13 cellular contexts compared by ENCODE assay signal in genomic region chr7:99563650-99564049, GRCh38. TPM values are rescaled to one million over a fixed set of nuclear protein-coding genes. Genes with fewer than 3 reads are reported as not detected.
DNase-seq lines count a peak whose midpoint lies in the region; FAIRE-seq and TF ChIP-seq lines count a peak whose summit lies in the region.
"Had no signal": no experiment of that assay in that cellular context is flagged by ENCODE, and none has a peak within 500 bp of the region (broad histone marks: within the 10 kb centered on the region; RNA-seq: fewer than 3 reads in every experiment).

No MANE protein-coding gene starts in this region.

- H3K9me3 ChIP-seq in breast epithelium: no peaks in the 10 kb centered on the region
- no peaks in the 10 kb centered on the region for H3K9me3 ChIP-seq in adipocyte (ENCODE audit: control insufficient read depth, low read length)
- no peaks in the 10 kb centered on the region for H3K9me3 ChIP-seq in keratinocyte (ENCODE audit: control insufficient read depth, low read depth, low read length)
- H3K9me3 ChIP-seq: BLaER1 had no signal

- peak; percentile 42 for DNase-seq in MCF 10A (ENCODE audit: unreplicated experiment)
- no peak for DNase-seq in breast epithelium (ENCODE audit: low spot score in 2 of 2)
- peak; percentile 81 for DNase-seq in adipocyte (ENCODE audit: low read depth)
- DNase-seq in keratinocyte (ENCODE audit: low read depth, low spot score): no peak
- DNase-seq in NCI-H1092 treated with DMSO at 0.1 percent for 48 hours (lab: John Stamatoyannopoulos, UW): no peak
- no peak for DNase-seq in NCI-H2107 (lab: John Stamatoyannopoulos, UW)
- no peak for DNase-seq in DMS53 (lab: John Stamatoyannopoulos, UW)
- DNase-seq in retina: no peak
- DNase-seq: NCI-H345 had no signal

- CTCF ChIA-PET in MCF 10A (lab: Yijun Ruan, JAX): no interaction called here

- TF ChIP-seq CTCF in MCF 10A (IDR thresholded peaks at IDR 0.05; ENCODE audit: unreplicated experiment) (no peak), breast epithelium (IDR thresholded peaks at IDR 0.05) (no peak), keratinocyte (optimal IDR thresholded peaks at IDR 0.05 in 1 of 3, IDR thresholded peaks at IDR 0.05 in 1 of 3, conservative IDR thresholded peaks at IDR 0.05 in 1 of 3; ENCODE audit: extremely low read depth in 1 of 3, insufficient read depth in 2 of 3, low read length in 3 of 3) (no peak)

- peaks cover 78% of the 10 kb centered on the region for H3K36me3 Mint-ChIP-seq in MCF 10A (ENCODE audit: insufficient read depth, unreplicated experiment)

- H3K4me1 Mint-ChIP-seq in MCF 10A (ENCODE audit: insufficient read depth, unreplicated experiment): peaks cover 39% of the 10 kb centered on the region

- H3K27me3 Mint-ChIP-seq in MCF 10A (ENCODE audit: insufficient read depth, unreplicated experiment): no peaks in the 10 kb centered on the region

- FAIRE-seq in keratinocyte (lab: Jason Lieb, UNC): no peak
- FAIRE-seq: HTR-8/SVneo had no signal

- TF ChIP-seq POLR2A in breast epithelium (IDR thresholded peaks at IDR 0.05): no peak

- H3K36me3 ChIP-seq in breast epithelium (peaks cover 7% of the 10 kb centered on the region), adipocyte (ENCODE audit: control insufficient read depth, insufficient read depth, low read length, severe bottlenecking) (peaks cover 67% of the 10 kb centered on the region), keratinocyte (ENCODE audit: control insufficient read depth in 2 of 2, extremely low read depth in 1 of 2, insufficient read depth in 2 of 2, low read length in 2 of 2) (peaks cover 12 to 38% of the 10 kb centered on the region in 2 experiments)

- dilution Hi-C loops in keratinocyte (cut with MboI; ENCODE audit: extremely low pct_ligation_motif_present, low sequenced_read_pairs): no loop called here

- H3K9me3 Mint-ChIP-seq in MCF 10A (ENCODE audit: unreplicated experiment): no peaks in the 10 kb centered on the region
- H3K9me3 Mint-ChIP-seq: T-helper 2 cell treated with Interferon-gamma antibody and Interleukin-4, amounts not matched to agents 5 μg/mL and 100 μg/mL, for 36 hours had no signal

- no peak overlapping the region for H3K4me3 ChIP-seq in breast epithelium
- H3K4me3 ChIP-seq in adipocyte (ENCODE audit: low read length): peak overlapping the region; percentile 36
- no peak overlapping the region for H3K4me3 ChIP-seq in keratinocyte (ENCODE audit: control insufficient read depth in 2 of 3, extremely low read depth in 1 of 3, insufficient read depth in 2 of 3, low read depth in 1 of 3, low read length in 3 of 3)
- H3K4me3 ChIP-seq: BLaER1 had no signal

- H4K20me1 ChIP-seq in keratinocyte (ENCODE audit: control insufficient read depth, extremely low read depth, insufficient read depth, low read length): no peaks in the 10 kb centered on the region

- BruUV-seq in MCF 10A (replicated peaks; lab: Mats Ljungman, UMichigan): no TSS peak

- POLR2A ChIA-PET in MCF 10A (lab: Yijun Ruan, JAX): interaction anchor here (0.5 to 1.8 kb wide), 12 partner anchors 8 to 566 kb away, joined by 3 to 10 read pairs (median 4); partner anchors contain the start of genes FAM200A, ZNF394 and ZSCAN25

- H3K27ac Mint-ChIP-seq in MCF 10A (ENCODE audit: low read depth, unreplicated experiment): peak overlapping the region; percentile 86
- H3K27ac Mint-ChIP-seq: T-helper 2 cell treated with Interferon-gamma antibody and Interleukin-4, amounts not matched to agents 5 μg/mL and 100 μg/mL, for 36 hours had no signal

- peak overlapping the region; percentile 61 for H3K4me3 Mint-ChIP-seq in MCF 10A (ENCODE audit: unreplicated experiment)
- H3K4me3 Mint-ChIP-seq: T-helper 2 cell treated with Interferon-gamma antibody and Interleukin-4, amounts not matched to agents 5 μg/mL and 100 μg/mL, for 36 hours had no signal

- no peaks in the 10 kb centered on the region for H3K27me3 ChIP-seq in breast epithelium
- no peaks in the 10 kb centered on the region for H3K27me3 ChIP-seq in adipocyte (replicated peaks; ENCODE audit: control insufficient read depth, insufficient read depth, low read length)
- no peaks in the 10 kb centered on the region for H3K27me3 ChIP-seq in keratinocyte (ENCODE audit: control insufficient read depth, extremely low read depth, insufficient read depth, low read length)
- H3K27me3 ChIP-seq: BLaER1 had no signal

- no peak overlapping the region for H2AFZ ChIP-seq in keratinocyte (ENCODE audit: control insufficient read depth, low read length)
- H2AFZ ChIP-seq: parathyroid adenoma had no signal

- H3K79me2 ChIP-seq in keratinocyte (ENCODE audit: control insufficient read depth, insufficient read depth, low read length): peaks cover 52% of the 10 kb centered on the region

- H3K4me1 ChIP-seq in breast epithelium (peaks cover 0 to 7% of the 10 kb centered on the region in 2 donors), adipocyte (ENCODE audit: control insufficient read depth, insufficient read depth, low read length) (peaks cover 46% of the 10 kb centered on the region), keratinocyte (ENCODE audit: control insufficient read depth, extremely low read depth, insufficient read depth, low read length) (peaks cover 47% of the 10 kb centered on the region)

- peaks cover 2% of the 10 kb centered on the region for H3K9me1 ChIP-seq in keratinocyte (ENCODE audit: control insufficient read depth, extremely low read depth, insufficient read depth, low read length)

- intact Hi-C loops in MCF 10A (cut with micrococcal nuclease) (no loop called here), breast epithelium (cut with DNase I; ENCODE audit: low total_unique reads) (no loop called here)

- H3K9ac ChIP-seq in adipocyte (ENCODE audit: low read length) (no peak overlapping the region), keratinocyte (ENCODE audit: control insufficient read depth, extremely low read depth, insufficient read depth, low read length) (no peak overlapping the region)
- H3K9ac ChIP-seq: BLaER1, parathyroid adenoma had no signal

- H3K27ac ChIP-seq in breast epithelium: no peak overlapping the region
- peak overlapping the region; percentile 83 for H3K27ac ChIP-seq in keratinocyte (ENCODE audit: control insufficient read depth, insufficient read depth, low read length)
- H3K27ac ChIP-seq: BLaER1, parathyroid adenoma had no signal

- H3K4me2 ChIP-seq in keratinocyte (ENCODE audit: control insufficient read depth, extremely low read depth, insufficient read depth, low read depth, low read length): peak overlapping the region; percentile 16
- H3K4me2 ChIP-seq: BLaER1 had no signal

RNA-seq across cellular contexts. Expression of gene ZNF655, which starts 5.2 kb away (rescaled TPM):
- total RNA-seq in MCF 10A (2022) (85.2 and 89.9 TPM in 2 replicates), breast epithelium (100 to 1,000 TPM; 100 to 129 (median 110) TPM)
- 46.2 to 71.1 TPM (median 59.6 TPM) in 3 replicates for polyA plus RNA-seq in keratinocyte
- 6.2 TPM for polyA plus RNA-seq in keratinocyte (2011; ENCODE audit: low read depth)
- polyA plus RNA-seq in keratinocyte (2011; cell fraction: cytosol; rRNA removed): 31.4 and 45.4 TPM in 2 replicates
- polyA plus RNA-seq in keratinocyte (2011; cell fraction: nucleus; rRNA removed): 121 and 122 TPM in 2 replicates
- 21.3 and 34.4 TPM in 2 replicates for polyA plus RNA-seq in keratinocyte (2012; ENCODE audit: low replicate concordance)
- polyA minus RNA-seq in keratinocyte: 29.8 to 69.0 TPM (median 31.3 TPM) in 3 replicates
- 21.1 TPM for polyA minus RNA-seq in keratinocyte (2011; cell fraction: cytosol; rRNA and poly(A)+ RNA removed)
- 44.1 and 62.5 TPM in 2 replicates for polyA minus RNA-seq in keratinocyte (2011; cell fraction: nucleus; rRNA and poly(A)+ RNA removed)

RNA-seq across cellular contexts. Expression of gene FAM200A, which starts 11.7 kb away (rescaled TPM):
- 6.1 and 7.4 TPM in 2 replicates for total RNA-seq in MCF 10A (2022)
- 10 to 100 TPM in 1 of 3 donors, 1 to 10 TPM in 2; 2.6 to 10.2 (median 5.6) TPM for total RNA-seq in breast epithelium
- polyA plus RNA-seq in keratinocyte: 5.5 to 7.6 TPM (median 5.7 TPM) in 3 replicates
- polyA plus RNA-seq in keratinocyte (2011; ENCODE audit: low read depth): 2.0 TPM
- polyA plus RNA-seq in keratinocyte (2011; cell fraction: cytosol; rRNA removed): 4.8 and 7.8 TPM in 2 replicates
- polyA plus RNA-seq in keratinocyte (2011; cell fraction: nucleus; rRNA removed): 4.6 and 6.6 TPM in 2 replicates
- 3.4 and 4.1 TPM in 2 replicates for polyA plus RNA-seq in keratinocyte (2012; ENCODE audit: low replicate concordance)
- 0.82 to 3.7 TPM (median 1.2 TPM) in 3 replicates for polyA minus RNA-seq in keratinocyte
- 3.6 TPM for polyA minus RNA-seq in keratinocyte (2011; cell fraction: cytosol; rRNA and poly(A)+ RNA removed)
- 3.2 and 5.5 TPM in 2 replicates for polyA minus RNA-seq in keratinocyte (2011; cell fraction: nucleus; rRNA and poly(A)+ RNA removed)

RNA-seq across cellular contexts. Expression of gene TMEM225B, which starts 34.4 kb away (rescaled TPM):
- total RNA-seq in MCF 10A (2022): 0.70 and 0.96 TPM in 2 replicates
- 1 to 10 TPM; 1.0 to 4.5 (median 2.0) TPM for total RNA-seq in breast epithelium
- polyA plus RNA-seq in keratinocyte: 0.18 to 0.26 TPM (median 0.23 TPM) in 3 replicates
- 0.26 TPM for polyA plus RNA-seq in keratinocyte (2011; ENCODE audit: low read depth)
- 0.05 and 0.13 TPM in 2 replicates for polyA plus RNA-seq in keratinocyte (2011; cell fraction: cytosol; rRNA removed)
- polyA plus RNA-seq in keratinocyte (2011; cell fraction: nucleus; rRNA removed): 0.15 and 0.19 TPM in 2 replicates
- 1.7 TPM in 1 of 2 replicates, not detected in the other for polyA plus RNA-seq in keratinocyte (2012; ENCODE audit: low replicate concordance)
- polyA minus RNA-seq in keratinocyte: 0.20 TPM in 1 of 3 replicates, not detected in the others
- polyA minus RNA-seq in keratinocyte (2011; cell fraction: cytosol; rRNA and poly(A)+ RNA removed): not detected
- polyA minus RNA-seq in keratinocyte (2011; cell fraction: nucleus; rRNA and poly(A)+ RNA removed): not detected in 2 replicates

RNA-seq across cellular contexts. Expression of gene ZSCAN25, which starts 53.1 kb away (rescaled TPM):
- total RNA-seq in MCF 10A (2022) (17.6 and 20.9 TPM in 2 replicates), breast epithelium (10 to 100 TPM; 15.2 to 23.6 (median 18.4) TPM)
- 10.3 to 13.1 TPM (median 11.6 TPM) in 3 replicates for polyA plus RNA-seq in keratinocyte
- polyA plus RNA-seq in keratinocyte (2011; ENCODE audit: low read depth): 3.1 TPM
- polyA plus RNA-seq in keratinocyte (2011; cell fraction: cytosol; rRNA removed): 5.3 and 6.2 TPM in 2 replicates
- polyA plus RNA-seq in keratinocyte (2011; cell fraction: nucleus; rRNA removed): 19.5 and 21.2 TPM in 2 replicates
- polyA plus RNA-seq in keratinocyte (2012; ENCODE audit: low replicate concordance): 3.9 and 8.5 TPM in 2 replicates
- 16.4 to 21.7 TPM (median 19.2 TPM) in 3 replicates for polyA minus RNA-seq in keratinocyte
- polyA minus RNA-seq in keratinocyte (2011; cell fraction: cytosol; rRNA and poly(A)+ RNA removed): 9.6 TPM
- polyA minus RNA-seq in keratinocyte (2011; cell fraction: nucleus; rRNA and poly(A)+ RNA removed): 16.1 and 21.2 TPM in 2 replicates

RNA-seq across cellular contexts. Expression of gene ZKSCAN5, which starts 59.2 kb away (rescaled TPM):
- 13.6 and 16.2 TPM in 2 replicates for total RNA-seq in MCF 10A (2022)
- 10 to 100 TPM in 1 of 3 donors, 1 to 10 TPM in 2; 7.5 to 11.0 (median 8.0) TPM for total RNA-seq in breast epithelium
- 7.4 to 8.4 TPM (median 8.4 TPM) in 3 replicates for polyA plus RNA-seq in keratinocyte
- polyA plus RNA-seq in keratinocyte (2011; ENCODE audit: low read depth): 6.5 TPM
- polyA plus RNA-seq in keratinocyte (2011; cell fraction: cytosol; rRNA removed): 5.7 and 8.2 TPM in 2 replicates
- polyA plus RNA-seq in keratinocyte (2011; cell fraction: nucleus; rRNA removed): 10.1 and 10.5 TPM in 2 replicates
- 5.1 and 8.1 TPM in 2 replicates for polyA plus RNA-seq in keratinocyte (2012; ENCODE audit: low replicate concordance)
- 7.1 to 17.9 TPM (median 11.3 TPM) in 3 replicates for polyA minus RNA-seq in keratinocyte
- polyA minus RNA-seq in keratinocyte (2011; cell fraction: cytosol; rRNA and poly(A)+ RNA removed): 11.3 TPM
- 7.5 and 14.9 TPM in 2 replicates for polyA minus RNA-seq in keratinocyte (2011; cell fraction: nucleus; rRNA and poly(A)+ RNA removed)

Comparison
In these comparisons a context has a peak if more than half of its experiments do, and no peak if none do; other contexts are left out.
1. DNase-seq: peak in MCF 10A (single experiment) and adipocyte (single experiment); none in breast epithelium (0 of 2), keratinocyte (single experiment), NCI-H1092 treated with DMSO at 0.1 percent for 48 hours (single experiment), NCI-H2107 (single experiment), DMS53 (single experiment) and retina (single experiment).